Comparison of ENCODE assay signal across 8 cellular contexts in the genomic region with DNA sequence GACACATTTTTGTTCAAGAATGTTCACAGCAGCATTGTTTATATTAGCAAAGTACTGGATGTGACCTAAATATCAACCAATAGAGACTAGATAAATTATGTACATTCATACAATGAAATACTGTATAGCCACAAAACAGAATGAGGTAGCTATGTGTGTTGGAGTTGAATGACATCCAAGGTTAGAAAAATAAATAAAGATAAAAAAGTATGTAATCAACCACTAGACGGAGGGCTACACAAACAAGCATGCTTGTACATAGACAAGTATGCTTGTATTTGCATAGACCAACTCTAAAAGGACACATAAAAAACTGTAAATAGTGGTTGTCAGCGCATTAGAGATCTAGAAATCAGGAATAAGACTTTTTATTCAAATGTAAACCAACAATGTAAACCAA. TPM values are rescaled to one million over a fixed set of nuclear protein-coding genes. Genes with fewer than 3 reads are reported as not detected.
DNase-seq lines count a peak whose midpoint lies in the region; ATAC-seq, FAIRE-seq and TF ChIP-seq lines count a peak whose summit lies in the region.

No MANE protein-coding gene starts in this region.

- peak overlapping the region; percentile 61 to 98 (median 89) for H3K4me3 ChIP-seq in heart left ventricle
- peak overlapping the region; percentile 89 for H3K4me3 ChIP-seq in astrocyte (ENCODE audit: insufficient read depth, low read depth, low read length)
- peak overlapping the region; percentile 62 to 78 (median 66) for H3K4me3 ChIP-seq in right lobe of liver
- H3K4me3 ChIP-seq in upper lobe of right lung, result peak overlapping the region; percentile 80

- FAIRE-seq in astrocyte (lab: Jason Lieb, UNC), result no peak

- H3K79me2 ChIP-seq in astrocyte (ENCODE audit: insufficient read depth, low read length), result peaks cover 77% of the 10 kb centered on the region

- peaks cover 21% of the 10 kb centered on the region for H3K36me3 Mint-ChIP-seq in astrocyte (ENCODE audit: low read depth, unreplicated experiment)

- no peak overlapping the region for H2AFZ ChIP-seq in astrocyte (ENCODE audit: low read depth, low read length)

- peak overlapping the region; percentile 95 for H3K9ac ChIP-seq in astrocyte (ENCODE audit: low read length)

- no peak for DNase-seq in heart left ventricle
- no peak for DNase-seq in cardiac septum (ENCODE audit: low spot score)
- DNase-seq in astrocyte (ENCODE audit: low read depth), result no peak
- DNase-seq in right lobe of liver, result no peak
- DNase-seq in upper lobe of right lung, result no peak
- DNase-seq in NCI-H1930 (lab: John Stamatoyannopoulos, UW), result no peak
- no peak for DNase-seq in foreskin melanocyte

- peak in 1 of 12 donors; percentile 23 for TF ChIP-seq CTCF in heart left ventricle (IDR thresholded peaks at IDR 0.05)
- TF ChIP-seq CTCF in astrocyte (IDR thresholded peaks at IDR 0.05; ENCODE audit: insufficient read depth, low read depth, low read length), result no peak
- peak in 2 of 4 donors; percentile 5 to 18 for TF ChIP-seq CTCF in right lobe of liver (IDR thresholded peaks at IDR 0.05)
- no peak for TF ChIP-seq CTCF in upper lobe of right lung (IDR thresholded peaks at IDR 0.05)

- peaks cover 5% of the 10 kb centered on the region for H3K9me3 Mint-ChIP-seq in astrocyte (ENCODE audit: unreplicated experiment)

- TF ChIP-seq POLR2A in heart left ventricle (IDR thresholded peaks at IDR 0.05) (no peak), right lobe of liver (IDR thresholded peaks at IDR 0.05) (no peak)

- no peak for ATAC-seq in heart left ventricle
- ATAC-seq in right lobe of liver, result no peak
- ATAC-seq in upper lobe of right lung, result no peak
- ATAC-seq in GM21515 (IDR thresholded peaks at IDR 0.05; ENCODE audit: unreplicated experiment), result no peak

- H3K4me1 ChIP-seq in heart left ventricle (peaks cover 0 to 72% (median 52%) of the 10 kb centered on the region in 12 donors), astrocyte (ENCODE audit: insufficient read depth, low read length) (peaks cover 11% of the 10 kb centered on the region), right lobe of liver (peaks cover 0 to 64% (median 8%) of the 10 kb centered on the region in 4 donors), upper lobe of right lung (peaks cover 45% of the 10 kb centered on the region)

- peaks cover 0 to 35% (median 19%) of the 10 kb centered on the region in 9 donors for H3K36me3 ChIP-seq in heart left ventricle
- peaks cover 33% of the 10 kb centered on the region for H3K36me3 ChIP-seq in astrocyte (ENCODE audit: insufficient read depth, low read length)
- H3K36me3 ChIP-seq in right lobe of liver, result no peaks in the 10 kb centered on the region
- H3K36me3 ChIP-seq in upper lobe of right lung, result peaks cover 18% of the 10 kb centered on the region

- H3K27ac Mint-ChIP-seq in astrocyte (ENCODE audit: unreplicated experiment), result peak overlapping the region; percentile 30

- H3K27me3 ChIP-seq in heart left ventricle, result no peaks in the 10 kb centered on the region
- H3K27me3 ChIP-seq in astrocyte (ENCODE audit: insufficient read depth, low read length), result no peaks in the 10 kb centered on the region
- H3K27me3 ChIP-seq in right lobe of liver, result no peaks in the 10 kb centered on the region
- no peaks in the 10 kb centered on the region for H3K27me3 ChIP-seq in upper lobe of right lung

- intact Hi-C loops in heart left ventricle (cut with DNase I), result loop anchor here in 8 of 10 donors (5.0 to 10.0 kb wide), 8 partner anchors 79 to 301 kb away; a partner anchor contains a TSS
- intact Hi-C loops in cardiac septum (cut with DNase I), result loop anchor here (10.0 kb wide), 1 partner anchor 293 kb away; no protein-coding TSS in a partner anchor
- intact Hi-C loops in right lobe of liver (cut with DNase I), result no loop called here
- intact Hi-C loops in upper lobe of right lung (cut with DNase I), result no loop called here

- peaks cover 17% of the 10 kb centered on the region for H3K4me1 Mint-ChIP-seq in astrocyte (ENCODE audit: low read depth, unreplicated experiment)

- H3K4me2 ChIP-seq in astrocyte (ENCODE audit: low read length), result peak overlapping the region; percentile 99

- no peaks in the 10 kb centered on the region for H3K27me3 Mint-ChIP-seq in astrocyte (ENCODE audit: low read depth, unreplicated experiment)

- peak overlapping the region; percentile 98 for H3K4me3 Mint-ChIP-seq in astrocyte (ENCODE audit: unreplicated experiment)

- H3K9me3 ChIP-seq in heart left ventricle (peaks cover 0 to 16% (median 6%) of the 10 kb centered on the region in 12 donors), astrocyte (ENCODE audit: insufficient read depth, low read depth, low read length) (peaks cover 4% of the 10 kb centered on the region), right lobe of liver (no peaks in the 10 kb centered on the region), upper lobe of right lung (no peaks in the 10 kb centered on the region)

- H3K27ac ChIP-seq in heart left ventricle, result peak overlapping the region in 9 of 12 donors; percentile 78 to 99 (median 98)
- peak overlapping the region; percentile 92 for H3K27ac ChIP-seq in astrocyte (ENCODE audit: low read depth, low read length)
- peak overlapping the region; percentile 99 for H3K27ac ChIP-seq in right lobe of liver
- H3K27ac ChIP-seq in upper lobe of right lung, result peak overlapping the region; percentile 98

- peaks cover 74% of the 10 kb centered on the region for H4K20me1 ChIP-seq in astrocyte (ENCODE audit: insufficient read depth, low read length)

- WGBS in heart left ventricle, 4 donors, result 14 to 21% (median 18%) methylated on average over 2 of the region's 2 CpGs
- WGBS in right lobe of liver (ENCODE audit: insufficient coverage, low coverage, low lambda C conversion rate, missing lambda C conversion rate), result 3% methylated on average over 2 of the region's 2 CpGs

RNA-seq across cellular contexts. Expression of a gene that starts 3.0 kb away (rescaled TPM):
- total RNA-seq in heart left ventricle (10 to 100 TPM; 37.5 to 92.7 (median 48.9) TPM), cardiac septum (56.1 TPM), astrocyte (20.6 and 22.9 TPM in 2 replicates), right lobe of liver (10 to 100 TPM in 4 of 6 experiments, 1 to 10 TPM in 2; 8.7 to 12.2 (median 11.0) TPM), upper lobe of right lung (26.1 TPM)
- polyA plus RNA-seq in heart left ventricle, result 10 to 100 TPM; 14.9 to 36.9 TPM

Comparison
In these comparisons a context has a peak if more than half of its experiments do, and no peak if none do; other contexts are left out.
1. intact Hi-C loops: an anchor here in heart left ventricle (5.0 to 10.0 kb wide) and cardiac septum (10.0 kb wide); none called in right lobe of liver and upper lobe of right lung.